7 cellular contexts compared by ENCODE assay signal in the genomic region with DNA sequence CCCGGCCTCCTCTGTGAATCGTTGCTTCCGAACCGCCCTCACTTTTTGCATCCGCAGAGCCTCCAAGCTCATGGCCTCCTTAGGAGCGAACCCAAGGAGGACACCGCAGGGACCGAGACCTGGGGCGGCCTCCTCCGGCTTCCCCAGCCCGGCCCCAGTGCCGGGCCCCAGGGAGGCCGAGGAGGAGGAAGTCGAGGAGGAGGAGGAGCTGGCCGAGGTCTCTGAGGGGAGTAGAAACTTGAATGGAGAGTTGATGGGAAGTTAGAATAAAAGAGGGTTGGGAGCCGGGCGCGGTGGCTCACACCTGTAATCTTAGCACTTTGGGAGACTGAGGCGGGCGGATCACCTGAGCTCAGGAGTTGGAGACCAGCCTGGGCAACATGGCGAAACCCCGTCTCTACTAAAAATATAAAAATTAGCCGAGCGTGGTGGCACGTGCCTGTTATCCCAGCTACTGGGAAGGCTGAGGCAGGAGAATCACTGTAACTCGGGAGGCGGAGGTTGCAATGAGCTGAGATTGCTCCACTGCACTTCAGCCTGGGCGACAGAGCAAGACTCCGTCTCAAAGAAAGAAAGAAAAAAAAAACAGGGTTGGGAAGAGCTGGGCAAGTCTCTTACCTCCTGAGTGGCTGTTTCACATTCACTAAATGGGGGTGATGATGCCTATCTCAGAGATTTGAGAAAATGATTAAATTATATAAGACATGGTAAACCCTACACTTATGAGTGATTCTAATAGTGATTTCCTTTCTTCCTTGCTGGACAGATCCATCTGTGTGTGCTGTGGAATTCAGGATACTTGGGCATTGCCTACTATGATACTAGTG. TPM values are rescaled to one million over a fixed set of nuclear protein-coding genes. Genes with fewer than 3 reads are reported as not detected.
DNase-seq lines count a peak whose midpoint lies in the region; ATAC-seq and TF ChIP-seq lines count a peak whose summit lies in the region.
"Had no signal": no experiment of that assay in that cellular context is flagged by ENCODE, and none has a peak within 500 bp of the region (broad histone marks: within the 10 kb centered on the region; RNA-seq: fewer than 3 reads in every experiment).

No MANE protein-coding gene starts in this region.

- H3K4me3 ChIP-seq in colonic mucosa (peak overlapping the region; percentile 74), ovary (peak overlapping the region; percentile 56)

- no peak for DNase-seq in activated T-cell treated with anti-CD3 and anti-CD28 coated beads, Interleukin-2, amount 50 U/mL, for 24 hours
- DNase-seq in activated T-cell treated with anti-CD3 and anti-CD28 coated beads for 4 hours (no peak), colonic mucosa (no peak), ovary (no peak), H4 (ENCODE audit: low spot score) (no peak)

- no peak for TF ChIP-seq CTCF in colonic mucosa (IDR thresholded peaks at IDR 0.05)
- no peak for TF ChIP-seq CTCF in ovary (IDR thresholded peaks at IDR 0.05)

- H3K4me1 ChIP-seq in colonic mucosa = peaks cover 10% of the 10 kb centered on the region
- H3K4me1 ChIP-seq in ovary (ENCODE audit: insufficient read depth) = peaks cover 7% of the 10 kb centered on the region

- no peaks in the 10 kb centered on the region for H3K9me3 Mint-ChIP-seq in activated T-cell treated with anti-CD3 and anti-CD28 coated beads, Interleukin-2, amount 50 U/mL, for 24 hours

- no peaks in the 10 kb centered on the region for H3K27me3 ChIP-seq in colonic mucosa
- no peaks in the 10 kb centered on the region for H3K27me3 ChIP-seq in ovary

- no peaks in the 10 kb centered on the region for H3K9me3 ChIP-seq in colonic mucosa
- H3K9me3 ChIP-seq in ovary = no peaks in the 10 kb centered on the region

- 20 to 30% (median 20%) methylated on average over 29 of the region's 29 CpGs for WGBS in ovary, 3 donors

- no peak for ATAC-seq in activated CD4-positive, CD25-positive, alpha-beta regulatory T cell treated with anti-CD3 and anti-CD28 coated beads, Interleukin-2, amount 50 U/mL, for 24 hours

- no peak for TF ChIP-seq POLR2A in ovary (IDR thresholded peaks at IDR 0.05)

- intact Hi-C loops in colonic mucosa (cut with DNase I) (no loop called here), ovary (cut with DNase I) (loop anchor here in 1 of 4 donors (5.0 kb wide), 1 partner anchor 42 kb away; no protein-coding TSS in a partner anchor)

- H3K27me3 Mint-ChIP-seq in activated T-cell treated with anti-CD3 and anti-CD28 coated beads, Interleukin-2, amount 50 U/mL, for 24 hours = no peaks in the 10 kb centered on the region

- peaks cover 63% of the 10 kb centered on the region for H3K36me3 Mint-ChIP-seq in activated T-cell treated with anti-CD3 and anti-CD28 coated beads, Interleukin-2, amount 50 U/mL, for 24 hours (ENCODE audit: low read depth)

- H3K27ac Mint-ChIP-seq in activated T-cell treated with anti-CD3 and anti-CD28 coated beads, Interleukin-2, amount 50 U/mL, for 24 hours = peak overlapping the region; percentile 96

- peaks cover 52% of the 10 kb centered on the region for H3K4me1 Mint-ChIP-seq in activated T-cell treated with anti-CD3 and anti-CD28 coated beads, Interleukin-2, amount 50 U/mL, for 24 hours (ENCODE audit: low read depth)

- no peaks in the 10 kb centered on the region for H3K36me3 ChIP-seq in colonic mucosa
- no peaks in the 10 kb centered on the region for H3K36me3 ChIP-seq in ovary

- peak overlapping the region; percentile 82 to 100 for H3K9ac ChIP-seq in colonic mucosa (ENCODE audit: low read depth in 2 of 2, low read length in 2 of 2)

- peak overlapping the region; percentile 95 for H3K4me3 Mint-ChIP-seq in activated T-cell treated with anti-CD3 and anti-CD28 coated beads, Interleukin-2, amount 50 U/mL, for 24 hours

- TF ChIP-seq EP300 in ovary (IDR thresholded peaks at IDR 0.05) = no peak

- H3K27ac ChIP-seq in colonic mucosa = peak overlapping the region; percentile 86
- H3K27ac ChIP-seq in ovary = peak overlapping the region in 1 of 2 donors; percentile 47

RNA-seq across cellular contexts. Expression of a gene that starts 0.8 kb away (rescaled TPM):
- total RNA-seq in colonic mucosa = 10 to 100 TPM; 13.3 to 34.2 TPM
- 10 to 100 TPM in 4 of 7 donors, 1 to 10 TPM in 3; 8.6 to 19.1 (median 14.5) TPM for total RNA-seq in ovary
- polyA plus RNA-seq in ovary = 1 to 10 TPM; 4.8 to 7.8 TPM
- 5.3 and 10.8 TPM in 2 replicates for total RNA-seq in H4 (2014; rRNA removed; shearing (Covaris generic))

RNA-seq across cellular contexts. Expression of a gene that starts 4.3 kb away (rescaled TPM):
- total RNA-seq in colonic mucosa = 100 to 1,000 TPM; 622 to 646 TPM
- 100 to 1,000 TPM; 128 to 208 (median 184) TPM for total RNA-seq in ovary
- polyA plus RNA-seq in ovary = 100 to 1,000 TPM; 199 to 473 TPM
- total RNA-seq in H4 (2014; rRNA removed; shearing (Covaris generic)) = 710 and 730 TPM in 2 replicates

RNA-seq across cellular contexts. Expression of a gene that starts 11.5 kb away (rescaled TPM):
- total RNA-seq in colonic mucosa = 10 to 100 TPM; 92.1 to 98.7 TPM
- 100 to 1,000 TPM in 3 of 7 donors, 10 to 100 TPM in 4; 61.2 to 139 (median 95.2) TPM for total RNA-seq in ovary
- 100 to 1,000 TPM in 1 of 2 donors, 10 to 100 TPM in 1; 23.9 to 127 TPM for polyA plus RNA-seq in ovary
- total RNA-seq in H4 (2014; rRNA removed; shearing (Covaris generic)) = 75.2 and 101 TPM in 2 replicates

RNA-seq across cellular contexts. Expression of a gene that starts 17.4 kb away (rescaled TPM):
- total RNA-seq in colonic mucosa (under 1 TPM; 0.19 to 0.57 TPM), ovary (under 1 TPM in 3 of 7 donors, not detected in 4; 0.15 to 0.94 (median 0.69) TPM)
- polyA plus RNA-seq in ovary = under 1 TPM; 0.06 to 0.60 TPM
- total RNA-seq in H4 (2014; rRNA removed; shearing (Covaris generic)) = not detected in 2 replicates
- total RNA-seq: myocyte had no signal

RNA-seq across cellular contexts. Expression of a gene that starts 19.1 kb away (rescaled TPM):
- total RNA-seq in colonic mucosa (1 to 10 TPM in 1 of 2 donors, not detected in 1; 2.3 TPM), ovary (1 to 10 TPM in 2 of 7 donors, not detected in 5; 1.0 to 4.9 TPM)
- polyA plus RNA-seq in ovary = under 1 TPM in 1 of 2 donors, not detected in 1; 0.17 TPM
- total RNA-seq in H4 (2014; rRNA removed; shearing (Covaris generic)) = not detected in 2 replicates
- total RNA-seq: myocyte had no signal
